25 cellular contexts compared by ENCODE assay signal in genomic region chr3:67534594-67534993, GRCh38.
DNase-seq lines count a peak whose midpoint lies in the region; ATAC-seq, FAIRE-seq and TF ChIP-seq lines count a peak whose summit lies in the region.
"Had no signal": no experiment of that assay in that cellular context is flagged by ENCODE, and none has a peak within 500 bp of the region (broad histone marks: within the 10 kb centered on the region; RNA-seq: fewer than 3 reads in every experiment).

No MANE protein-coding gene starts in this region.

- H3K27ac ChIP-seq in GM12878 (ENCODE audit: control insufficient read depth, insufficient read depth), result no peak overlapping the region
- no peak overlapping the region for H3K27ac ChIP-seq in breast epithelium
- H3K27ac ChIP-seq: BLaER1 treated with 17β-estradiol and CSF1 and Interleukin-3, amounts not matched to agents 10 nM and 100 nM; RWPE1 had no signal

- BruUV-seq in GM12878 (replicated peaks; lab: Mats Ljungman, UMichigan), result no TSS peak

- H3K79me2 ChIP-seq in GM12878 (ENCODE audit: control insufficient read depth, insufficient read depth, low read length), result no peaks in the 10 kb centered on the region

- no peaks in the 10 kb centered on the region for H3K27me3 ChIP-seq in GM12878 (replicated peaks in 1 of 2; ENCODE audit: control insufficient read depth in 2 of 2, insufficient read depth in 2 of 2, low read length in 1 of 2)
- H3K27me3 ChIP-seq in breast epithelium, result no peaks in the 10 kb centered on the region
- H3K27me3 ChIP-seq: BLaER1 treated with 17β-estradiol and CSF1 and Interleukin-3, amounts not matched to agents 10 nM and 100 nM; MG63 had no signal

- H3K36me3 ChIP-seq in GM12878 (ENCODE audit: control insufficient read depth in 2 of 2, insufficient read depth in 2 of 2, low read length in 1 of 2) (no peaks in the 10 kb centered on the region), breast epithelium (no peaks in the 10 kb centered on the region)
- H3K36me3 ChIP-seq: BLaER1 treated with 17β-estradiol and CSF1 and Interleukin-3, amounts not matched to agents 10 nM and 100 nM; MG63 had no signal

- ATAC-seq in GM12878, result no peak
- ATAC-seq: Panc1 had no signal

- no peaks in the 10 kb centered on the region for H4K20me1 ChIP-seq in GM12878 (ENCODE audit: control insufficient read depth, insufficient read depth)

- POLR2A ChIA-PET in GM12878 (lab: Charles Lee), result no interaction called here

- no peak for FAIRE-seq in GM12878 (lab: Jason Lieb, UNC)
- FAIRE-seq in frontal cortex (lab: Jason Lieb, UNC), result peak; percentile 40
- FAIRE-seq: GM12892, GM19239, H54 had no signal

- no peak for TF ChIP-seq EP300 in GM12878 (IDR thresholded peaks at IDR 0.05; ENCODE audit: borderline replicate concordance in 1 of 2, control insufficient read depth in 1 of 2, low read depth in 2 of 2, low read length in 2 of 2)

- in situ Hi-C loops in GM12878 (cut with MboI), result no loop called here

- H3K4me1 ChIP-seq in GM12878 (ENCODE audit: control insufficient read depth, insufficient read depth, low read length), result no peaks in the 10 kb centered on the region
- no peaks in the 10 kb centered on the region for H3K4me1 ChIP-seq in breast epithelium
- H3K4me1 ChIP-seq: BLaER1 treated with 17β-estradiol and CSF1 and Interleukin-3, amounts not matched to agents 10 nM and 100 nM had no signal

- TF ChIP-seq POLR2A in GM12878 (IDR thresholded peaks at IDR 0.05; ENCODE audit: low read depth, low read length) (no peak), breast epithelium (IDR thresholded peaks at IDR 0.05) (no peak)

- TF ChIP-seq CTCF in AG10803 (conservative IDR thresholded peaks at IDR 0.05; ENCODE audit: low read length), result no peak
- no peak for TF ChIP-seq CTCF in GM12878 (IDR thresholded peaks at IDR 0.05 in 2 of 3, conservative IDR thresholded peaks at IDR 0.05 in 1 of 3; ENCODE audit: control insufficient read depth in 2 of 3, extremely low read depth in 1 of 3, insufficient read depth in 1 of 3, low read depth in 3 of 3, low read length in 3 of 3)
- TF ChIP-seq CTCF in breast epithelium (IDR thresholded peaks at IDR 0.05), result no peak

- no peak overlapping the region for H3K9ac ChIP-seq in GM12878 (ENCODE audit: control insufficient read depth, insufficient read depth, low read length)
- H3K9ac ChIP-seq: BLaER1 treated with 17β-estradiol and CSF1 and Interleukin-3, amounts not matched to agents 10 nM and 100 nM had no signal

- H3K9me3 ChIP-seq in GM12878 (replicated peaks; ENCODE audit: control insufficient read depth, insufficient read depth, low read length) (no peaks in the 10 kb centered on the region; the same call in 2 of the 3 replicates), breast epithelium (no peaks in the 10 kb centered on the region)
- H3K9me3 ChIP-seq: MG63 had no signal

- intact Hi-C loops in GM12878 (cut with micrococcal nuclease; ENCODE audit: unreplicated experiment), result no loop called here
- intact Hi-C loops in breast epithelium (cut with DNase I; ENCODE audit: low total_unique reads), result no loop called here

- no peak for TF ChIP-seq RAD21 in GM12878 (IDR thresholded peaks at IDR 0.05; ENCODE audit: insufficient read depth, low read depth, low read length)

- CTCF ChIA-PET in GM12878 (lab: Yijun Ruan, JAX), result no interaction called here

- H3K4me3 ChIP-seq in AG10803 (ENCODE audit: low read length), result no peak overlapping the region
- no peak overlapping the region for H3K4me3 ChIP-seq in GM12878
- no peak overlapping the region for H3K4me3 ChIP-seq in breast epithelium
- H3K4me3 ChIP-seq: BLaER1 treated with 17β-estradiol and CSF1 and Interleukin-3, amounts not matched to agents 10 nM and 100 nM; MG63 had no signal

- H2AFZ ChIP-seq in GM12878 (ENCODE audit: control insufficient read depth, low read depth, low read length), result no peak overlapping the region

- DNase-seq in AG10803 (ENCODE audit: low read depth) (peak; percentile 29), GM03348 (ENCODE audit: low spot score) (peak; percentile 5), GM12878 (ENCODE audit: low read depth, low spot score) (no peak), frontal cortex (ENCODE audit: low spot score in 2 of 2) (no peak), breast epithelium (ENCODE audit: low spot score in 2 of 2) (no peak), NOMO-1 treated with DMSO at 0.1 percent for 48 hours (lab: John Stamatoyannopoulos, UW; ENCODE audit: unreplicated experiment) (no peak), NCI-H1417 treated with DMSO at 0.1 percent for 48 hours (lab: John Stamatoyannopoulos, UW) (no peak)
- DNase-seq: AML-193; CD4-positive, alpha-beta memory T cell; COR-L47; GDM1; KBM-7; MG63; NCI-H1105 treated with DMSO at 0.1 percent for 48 hours; NCI-H1694; NCI-H2029 treated with DMSO at 0.1 percent for 48 hours; NCI-H2227 treated with DMSO at 0.1 percent for 48 hours; NCI-H526 treated with DMSO at 0.1 percent for 48 hours; SHP77 had no signal

- RAD21 ChIA-PET in GM12878 (lab: Charles Lee; ENCODE audit: unreplicated experiment), result no interaction called here

- SMC1A ChIA-PET in GM12878 (lab: Charles Lee; ENCODE audit: uncharacterized antibody, unreplicated experiment), result interaction anchor here (0.9 kb wide), 1 partner anchor 23 kb away, joined by 3 read pairs; no protein-coding TSS in a partner anchor

- no peak overlapping the region for H3K4me2 ChIP-seq in GM12878 (ENCODE audit: control insufficient read depth, insufficient read depth)
- H3K4me2 ChIP-seq: BLaER1 treated with 17β-estradiol and CSF1 and Interleukin-3, amounts not matched to agents 10 nM and 100 nM had no signal

TF ChIP-seq in GM12878, 131 proteins besides CTCF, POLR2A, EP300 and RAD21:
- TF ChIP-seq E4F1 (IDR thresholded peaks at IDR 0.05; ENCODE audit: borderline replicate concordance, partially characterized antibody), result no peak
- TF ChIP-seq ZNF384 (IDR thresholded peaks at IDR 0.05; ENCODE audit: borderline replicate concordance, low read depth, low read length), result peak; percentile 58; the same call in 1 of the 2 replicates
- no peak for TF ChIP-seq BRCA1 (IDR thresholded peaks at IDR 0.05; ENCODE audit: low read depth, low read length)

Comparison
In these comparisons a context has a peak if more than half of its experiments do, and no peak if none do; other contexts are left out.
1. DNase-seq: peak in AG10803 (single experiment) and GM03348 (single experiment); none in GM12878 (single experiment), frontal cortex (0 of 2), breast epithelium (0 of 2), NOMO-1 treated with DMSO at 0.1 percent for 48 hours (single experiment) and NCI-H1417 treated with DMSO at 0.1 percent for 48 hours (single experiment).